ENCODE assay signal across 15 cellular contexts in genomic region chr9:96423985-96424336, GRCh38.
"Had no signal": no experiment of that assay in that cellular context is flagged by ENCODE, and none has a peak within 500 bp of the region (broad histone marks: within the 10 kb centered on the region; RNA-seq: fewer than 3 reads in every experiment).

No MANE protein-coding gene starts in this region.

- H3K27me3 ChIP-seq: dorsolateral prefrontal cortex, gastroesophageal sphincter, hepatocyte had no signal

- H3K36me3 ChIP-seq: gastroesophageal sphincter had no signal

- H2AFZ ChIP-seq: hepatocyte had no signal

- ATAC-seq: activated CD4-positive, CD25-positive, alpha-beta regulatory T cell treated with anti-CD3 and anti-CD28 coated beads, Interleukin-2, amount 50 U/mL, for 24 hours; activated CD8-positive, alpha-beta memory T cell treated with anti-CD3 and anti-CD28 coated beads, Interleukin-2, amount 10 ng/mL, durations not matched to agents 7 days and 5 days; activated naive CD4-positive, alpha-beta T cell treated with anti-CD3 and anti-CD28 coated beads, Interleukin-2, amount 50 U/mL, for 72 hours; gastroesophageal sphincter; right cardiac atrium; stimulated activated naive B cell treated with anti-CD40 and anti-IgM and Interleukin-4, amounts not matched to agents 10 μg/mL and 1 μg/mL and 100 μg/mL, for 72 hours; T-helper 17 cell had no signal

- DNase-seq: activated CD4-positive, alpha-beta T cell treated with anti-CD3 and anti-CD28 coated beads, Interleukin-2, amount 50 U/mL, for 4 hours; activated CD8-positive, alpha-beta memory T cell treated with anti-CD3 and anti-CD28 coated beads, Interleukin-2, amount 10 ng/mL, durations not matched to agents 7 days and 5 days; activated effector memory CD4-positive, alpha-beta T cell treated with anti-CD3 and anti-CD28 coated beads, Interleukin-2, amount 50 U/mL, for 16 hours; activated T-cell treated with anti-CD3 and anti-CD28 coated beads, Interleukin-2, amount 50 U/mL, for 24 hours; amniotic stem cell; dorsolateral prefrontal cortex; right cardiac atrium; stimulated activated CD4-positive, alpha-beta T cell treated with anti-CD3 and anti-CD28 coated beads, Interleukin-1b, Interleukin-23, amount 100 ng/mL, for 48 hours; stimulated activated naive B cell treated with anti-CD40 and anti-IgM and Interleukin-4, amounts not matched to agents 10 μg/mL and 1 μg/mL and 100 μg/mL, for 72 hours; substantia nigra; T-helper 17 cell had no signal

- H3K79me2 ChIP-seq: hepatocyte had no signal

- H3K9me3 ChIP-seq: gastroesophageal sphincter had no signal

- H3K27ac ChIP-seq: dorsolateral prefrontal cortex, gastroesophageal sphincter, hepatocyte had no signal

- H3K4me3 ChIP-seq: dorsolateral prefrontal cortex, gastroesophageal sphincter, hepatocyte had no signal

- H3K4me2 ChIP-seq: hepatocyte had no signal
